In the genomic region with DNA sequence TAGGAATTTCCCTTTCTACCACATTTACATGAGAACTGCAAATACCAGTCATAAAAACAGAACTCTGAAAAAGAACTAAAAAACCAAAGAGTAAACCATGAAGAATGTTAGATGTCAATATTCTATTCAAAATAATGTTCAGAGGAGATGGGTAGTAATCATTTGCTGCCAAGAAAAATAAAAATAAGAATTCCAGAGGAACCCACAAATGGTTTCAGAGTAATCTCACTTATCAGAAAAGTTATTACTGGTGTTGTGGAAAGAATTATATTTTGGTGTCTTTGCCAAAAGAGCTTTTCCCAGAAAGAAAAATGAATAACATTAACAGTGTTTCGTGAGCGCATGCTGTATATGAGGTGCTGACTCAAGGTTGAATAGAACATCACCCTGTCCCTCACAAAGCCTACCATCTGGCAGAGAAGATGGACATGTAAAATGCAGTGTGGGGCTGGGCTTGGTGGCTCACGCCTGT, we compare ENCODE assay signal across 11 cellular contexts. TPM values are rescaled to one million over a fixed set of nuclear protein-coding genes. Genes with fewer than 3 reads are reported as not detected.
DNase-seq lines count a peak whose midpoint lies in the region; ATAC-seq and TF ChIP-seq lines count a peak whose summit lies in the region.
"Had no signal": no experiment of that assay in that cellular context is flagged by ENCODE, and none has a peak within 500 bp of the region (broad histone marks: within the 10 kb centered on the region; RNA-seq: fewer than 3 reads in every experiment).

No MANE protein-coding gene starts in this region.

- intact Hi-C loops in upper lobe of right lung (cut with DNase I) = no loop called here

- no peak overlapping the region for H3K27ac ChIP-seq in upper lobe of right lung

- H3K9me3 ChIP-seq in upper lobe of right lung = no peaks in the 10 kb centered on the region
- H3K9me3 ChIP-seq: esophagus muscularis mucosa had no signal

- ATAC-seq in upper lobe of right lung = no peak

- no peaks in the 10 kb centered on the region for H3K27me3 ChIP-seq in upper lobe of right lung
- H3K27me3 ChIP-seq: esophagus muscularis mucosa had no signal

- H3K4me1 ChIP-seq in upper lobe of right lung = peaks cover 8% of the 10 kb centered on the region

- H3K4me3 ChIP-seq in cardiac fibroblast (replicated peaks in 1 of 2; ENCODE audit: low read depth in 2 of 2, low read length in 2 of 2) (no peak overlapping the region), upper lobe of right lung (no peak overlapping the region)
- H3K4me3 ChIP-seq: esophagus muscularis mucosa had no signal

- peaks cover 62% of the 10 kb centered on the region for H3K36me3 ChIP-seq in upper lobe of right lung

- TF ChIP-seq CTCF in cardiac fibroblast (IDR thresholded peaks at IDR 0.05; ENCODE audit: low read depth, low read length) = no peak
- no peak for TF ChIP-seq CTCF in upper lobe of right lung (IDR thresholded peaks at IDR 0.05)

- DNase-seq in AG08395 (ENCODE audit: low spot score) (peak; percentile 78), HS-27A (ENCODE audit: low read depth) (peak; percentile 72), cardiac fibroblast (ENCODE audit: low read depth in 2 of 2) (peak; percentile 87 to 89), myocyte (ENCODE audit: low read depth) (peak; percentile 83), upper lobe of right lung (no peak), NCI-H1105 (lab: John Stamatoyannopoulos, UW) (no peak), GM19240 (ENCODE audit: insufficient read length, low spot score) (no peak)
- DNase-seq in stimulated activated CD4-positive, alpha-beta T cell treated with anti-CD3 and anti-CD28 coated beads, Interleukin-4, amount 100 ng/mL, for 4 hours = no peak
- DNase-seq: GF-D8, nephron progenitor cell had no signal

RNA-seq across cellular contexts. Expression of a gene that starts 35.6 kb away (rescaled TPM):
- total RNA-seq in myocyte (0.42 TPM in 1 of 2 replicates, not detected in the other), upper lobe of right lung (3.3 TPM)
- polyA plus RNA-seq in myocyte (2012) = 0.25 TPM

Comparison
In these comparisons a context has a peak if more than half of its experiments do, and no peak if none do; other contexts are left out.
1. DNase-seq: peak in AG08395 (single experiment), HS-27A (single experiment), cardiac fibroblast (2 of 2) and myocyte (single experiment); none in upper lobe of right lung (single experiment), NCI-H1105 (single experiment), stimulated activated CD4-positive, alpha-beta T cell treated with anti-CD3 and anti-CD28 coated beads, Interleukin-4, amount 100 ng/mL, for 4 hours (0 of 2) and GM19240 (single experiment).